10 cellular contexts compared by ENCODE assay signal in genomic region chr6:63245908-63246307, GRCh38. TPM values are rescaled to one million over a fixed set of nuclear protein-coding genes. Genes with fewer than 3 reads are reported as not detected.
DNase-seq lines count a peak whose midpoint lies in the region; ATAC-seq and TF ChIP-seq lines count a peak whose summit lies in the region.
"Had no signal": no experiment of that assay in that cellular context is flagged by ENCODE, and none has a peak within 500 bp of the region (broad histone marks: within the 10 kb centered on the region; RNA-seq: fewer than 3 reads in every experiment).

No MANE protein-coding gene starts in this region.

- H2AFZ ChIP-seq in Karpas-422 (ENCODE audit: low read length), result no peak overlapping the region

- H3K9ac ChIP-seq in Karpas-422 (ENCODE audit: low read length), result no peak overlapping the region

- ATAC-seq in GM18505 (IDR thresholded peaks at IDR 0.05; ENCODE audit: unreplicated experiment), result peak; percentile 74
- ATAC-seq: right cardiac atrium had no signal

- no peak for TF ChIP-seq EP300 in sigmoid colon (IDR thresholded peaks at IDR 0.05)

- H3K27ac Mint-ChIP-seq in Calu3 (ENCODE audit: unreplicated experiment), result no peak overlapping the region

- no peaks in the 10 kb centered on the region for H3K4me1 ChIP-seq in Karpas-422 (ENCODE audit: low read length)
- no peaks in the 10 kb centered on the region for H3K4me1 ChIP-seq in sigmoid colon

- H3K4me3 Mint-ChIP-seq in Calu3 (ENCODE audit: low read depth, unreplicated experiment), result no peak overlapping the region

- peak; percentile 15 for DNase-seq in H7
- DNase-seq in Karpas-422, result peak; percentile 50
- DNase-seq in left kidney (ENCODE audit: low read depth, low spot score), result peak; percentile 5
- no peak for DNase-seq in NCI-H2227 (lab: John Stamatoyannopoulos, UW; ENCODE audit: unreplicated experiment)
- no peak for DNase-seq in Calu3
- no peak for DNase-seq in sigmoid colon
- DNase-seq: hypothalamus, right cardiac atrium had no signal

- intact Hi-C loops in Calu3 (cut with micrococcal nuclease; ENCODE audit: unreplicated experiment), result no loop called here
- intact Hi-C loops in sigmoid colon (cut with DNase I), result no loop called here

- no peaks in the 10 kb centered on the region for H4K20me1 ChIP-seq in Karpas-422 (ENCODE audit: insufficient read depth, low read depth, low read length)

- H3K36me3 Mint-ChIP-seq in Calu3 (ENCODE audit: insufficient read depth, unreplicated experiment), result no peaks in the 10 kb centered on the region

- H3K9me2 ChIP-seq in Karpas-422 (replicated peaks; ENCODE audit: insufficient read depth, low read length), result no peaks in the 10 kb centered on the region

- H3K27ac ChIP-seq in Karpas-422 (ENCODE audit: low read length) (no peak overlapping the region), sigmoid colon (no peak overlapping the region)

- H3K79me2 ChIP-seq in Karpas-422 (ENCODE audit: low read length), result no peaks in the 10 kb centered on the region

- H3K4me2 ChIP-seq in Karpas-422 (ENCODE audit: low read depth, low read length, poor library complexity, severe bottlenecking), result no peak overlapping the region

- H3K36me3 ChIP-seq in H7 (replicated peaks; ENCODE audit: control insufficient read depth, insufficient read depth, low read length) (no peaks in the 10 kb centered on the region), Karpas-422 (ENCODE audit: insufficient read depth, low read length) (no peaks in the 10 kb centered on the region), sigmoid colon (no peaks in the 10 kb centered on the region)

- no peaks in the 10 kb centered on the region for H3K27me3 Mint-ChIP-seq in Calu3 (ENCODE audit: unreplicated experiment)

- H3K9me3 Mint-ChIP-seq in Calu3 (ENCODE audit: low read depth, unreplicated experiment), result no peaks in the 10 kb centered on the region

- TF ChIP-seq CTCF in Calu3 (IDR thresholded peaks at IDR 0.05; ENCODE audit: unreplicated experiment), result no peak
- no peak for TF ChIP-seq CTCF in sigmoid colon (IDR thresholded peaks at IDR 0.05)

- H3K9me3 ChIP-seq in Karpas-422 (ENCODE audit: low read length), result no peaks in the 10 kb centered on the region
- no peaks in the 10 kb centered on the region for H3K9me3 ChIP-seq in sigmoid colon

- 82 to 86% methylated on average over 1 of the region's 1 CpG for WGBS in sigmoid colon, 2 donors

- TF ChIP-seq POLR2A in GM18505 (IDR thresholded peaks at IDR 0.05; ENCODE audit: borderline replicate concordance, extremely low read depth, insufficient read depth, insufficient read length) (no peak), sigmoid colon (IDR thresholded peaks at IDR 0.05) (no peak)

- CTCF ChIA-PET in Calu3 (lab: Charles Lee), result no interaction called here

- H3K4me1 Mint-ChIP-seq in Calu3 (ENCODE audit: low read depth, unreplicated experiment), result no peaks in the 10 kb centered on the region

- H3K27me3 ChIP-seq in H7 (ENCODE audit: control insufficient read depth, insufficient read depth, low read length) (no peaks in the 10 kb centered on the region), Karpas-422 (ENCODE audit: low read length) (no peaks in the 10 kb centered on the region), sigmoid colon (no peaks in the 10 kb centered on the region)

- no TSS peak for BruUV-seq in Calu3 (replicated peaks; lab: Mats Ljungman, UMichigan)

- H3K4me3 ChIP-seq in H7 (ENCODE audit: insufficient read depth, low read depth, low read length) (no peak overlapping the region), Karpas-422 (ENCODE audit: low read length) (no peak overlapping the region), sigmoid colon (no peak overlapping the region)

RNA-seq across cellular contexts. Expression of gene FKBP1C, which starts 34.6 kb away (rescaled TPM):
- 0.80 and 2.0 TPM in 2 replicates for total RNA-seq in H7 (2014; rRNA removed; shearing (Covaris generic))
- total RNA-seq in Karpas-422 (2014; rRNA removed; shearing (Covaris generic); ENCODE audit: low replicate concordance), result not detected in 2 replicates
- total RNA-seq in Calu3 (2022) (0.35 and 0.86 TPM in 2 replicates), sigmoid colon (not detected)
- 1 to 10 TPM in 2 of 3 donors, not detected in 1; 1.4 to 3.0 TPM for polyA plus RNA-seq in sigmoid colon
- total RNA-seq: ureter had no signal

Comparison
In these comparisons a context has a peak if more than half of its experiments do, and no peak if none do; other contexts are left out.
1. DNase-seq: peak in H7 (single experiment), Karpas-422 (single experiment) and left kidney (single experiment); none in NCI-H2227 (single experiment), Calu3 (single experiment) and sigmoid colon (single experiment).